In the genomic region with DNA sequence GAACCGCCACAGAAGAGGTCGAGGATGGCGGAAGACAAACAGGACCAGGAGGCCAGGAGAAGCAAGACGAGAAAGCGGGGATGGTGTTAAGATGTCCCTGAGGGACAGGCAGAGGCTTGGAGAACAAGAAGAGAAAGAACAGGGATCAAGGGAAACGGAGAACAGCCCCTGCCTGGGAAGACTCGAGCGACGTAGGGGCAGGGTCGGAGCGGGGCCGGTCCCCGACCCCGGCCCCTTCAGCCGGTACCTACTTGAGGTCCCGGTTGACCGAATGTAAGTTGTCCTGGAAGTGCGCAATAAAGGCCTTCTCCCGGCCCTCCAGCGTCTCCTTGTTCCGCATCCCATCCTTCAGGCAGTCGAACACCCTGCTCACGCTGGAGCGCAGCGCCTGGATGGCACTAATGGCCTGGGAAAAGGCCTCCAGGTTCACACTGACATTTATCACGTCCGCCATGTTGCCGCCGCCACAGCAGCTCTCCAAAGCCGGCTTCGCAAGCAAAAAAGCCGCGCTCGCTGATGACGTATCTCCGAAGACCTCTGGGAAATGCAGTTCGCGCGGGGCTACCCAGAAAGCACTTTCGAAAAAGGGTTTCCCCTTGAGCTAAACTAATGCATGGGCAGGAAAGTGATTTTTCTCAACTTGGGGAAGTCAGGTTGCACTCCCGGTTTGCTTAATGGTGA, we compare ENCODE assay signal across 8 cellular contexts. TPM values are rescaled to one million over a fixed set of nuclear protein-coding genes. Genes with fewer than 3 reads are reported as not detected.
DNase-seq lines count a peak whose midpoint lies in the region; ATAC-seq, FAIRE-seq and TF ChIP-seq lines count a peak whose summit lies in the region.

A gene with protein sequence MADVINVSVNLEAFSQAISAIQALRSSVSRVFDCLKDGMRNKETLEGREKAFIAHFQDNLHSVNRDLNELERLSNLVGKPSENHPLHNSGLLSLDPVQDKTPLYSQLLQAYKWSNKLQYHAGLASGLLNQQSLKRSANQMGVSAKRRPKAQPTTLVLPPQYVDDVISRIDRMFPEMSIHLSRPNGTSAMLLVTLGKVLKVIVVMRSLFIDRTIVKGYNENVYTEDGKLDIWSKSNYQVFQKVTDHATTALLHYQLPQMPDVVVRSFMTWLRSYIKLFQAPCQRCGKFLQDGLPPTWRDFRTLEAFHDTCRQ (minus strand): TSS at position 477 of the 681 bp plus-strand sequence. CDS start 23 bp downstream, at position 454.

- H3K4me3 Mint-ChIP-seq in central memory CD8-positive, alpha-beta T cell, result peak within 1 kb of the TSS; percentile 97

- H3K79me2 ChIP-seq in keratinocyte (ENCODE audit: control insufficient read depth, insufficient read depth, low read length), result peaks cover 46% of the 10 kb centered on the region

- H3K9me3 Mint-ChIP-seq in central memory CD8-positive, alpha-beta T cell, result no peaks in the 10 kb centered on the region

- peaks cover 0 to 8% of the 10 kb centered on the region in 2 experiments for H3K36me3 ChIP-seq in keratinocyte (ENCODE audit: control insufficient read depth in 2 of 2, extremely low read depth in 1 of 2, insufficient read depth in 2 of 2, low read length in 2 of 2)

- peak; percentile 84 for FAIRE-seq in keratinocyte (lab: Jason Lieb, UNC)

- H3K27me3 Mint-ChIP-seq in central memory CD8-positive, alpha-beta T cell, result peaks cover 9% of the 10 kb centered on the region

- no peaks in the 10 kb centered on the region for H3K27me3 ChIP-seq in keratinocyte (ENCODE audit: control insufficient read depth, extremely low read depth, insufficient read depth, low read length)

- H3K4me1 ChIP-seq in keratinocyte (ENCODE audit: control insufficient read depth, extremely low read depth, insufficient read depth, low read length), result peaks cover 31% of the 10 kb centered on the region

- TF ChIP-seq CTCF in keratinocyte (optimal IDR thresholded peaks at IDR 0.05 in 1 of 3, IDR thresholded peaks at IDR 0.05 in 1 of 3, conservative IDR thresholded peaks at IDR 0.05 in 1 of 3; ENCODE audit: extremely low read depth in 1 of 3, insufficient read depth in 2 of 3, low read length in 3 of 3), result no peak

- H3K4me1 Mint-ChIP-seq in central memory CD8-positive, alpha-beta T cell, result peaks cover 42% of the 10 kb centered on the region

- peak within 1 kb of the TSS; percentile 97 for H3K9ac ChIP-seq in keratinocyte (ENCODE audit: control insufficient read depth, extremely low read depth, insufficient read depth, low read length)

- no peaks in the 10 kb centered on the region for H4K20me1 ChIP-seq in keratinocyte (ENCODE audit: control insufficient read depth, extremely low read depth, insufficient read depth, low read length)

- peaks cover 35% of the 10 kb centered on the region for H3K36me3 Mint-ChIP-seq in central memory CD8-positive, alpha-beta T cell (ENCODE audit: insufficient read depth)

- H3K9me3 ChIP-seq in keratinocyte (ENCODE audit: control insufficient read depth, low read depth, low read length), result no peaks in the 10 kb centered on the region

- peak; percentile 86 for DNase-seq in ACHN
- DNase-seq in NCI-H446 treated with DMSO at 0.1 percent for 48 hours (lab: John Stamatoyannopoulos, UW), result peak; percentile 59
- peak; percentile 85 to 91 for DNase-seq in central memory CD8-positive, alpha-beta T cell (ENCODE audit: low spot score in 2 of 2)
- no peak for DNase-seq in keratinocyte (ENCODE audit: low read depth, low spot score)
- DNase-seq in stimulated activated CD4-positive, alpha-beta T cell treated with anti-CD3 and anti-CD28 coated beads, Interleukin-12 subunit alpha, Interleukin-12 subunit beta, amount 100 ng/mL, for 48 hours (ENCODE audit: low read depth in 2 of 3, low spot score in 1 of 3), result peak; percentile 86 to 92 (median 89)

- H2AFZ ChIP-seq in keratinocyte (ENCODE audit: control insufficient read depth, low read length), result peak within 1 kb of the TSS; percentile 89

- H3K4me2 ChIP-seq in keratinocyte (ENCODE audit: control insufficient read depth, extremely low read depth, insufficient read depth, low read depth, low read length), result peak within 1 kb of the TSS; percentile 87

- ATAC-seq in GM18870 (IDR thresholded peaks at IDR 0.05; ENCODE audit: unreplicated experiment) (peak; percentile 83), HG03280 (IDR thresholded peaks at IDR 0.05; ENCODE audit: unreplicated experiment) (peak; percentile 90)
- peak; percentile 96 to 97 for ATAC-seq in activated CD4-positive, CD25-positive, alpha-beta regulatory T cell treated with anti-CD3 and anti-CD28 coated beads, Interleukin-2, amount 50 U/mL, for 24 hours
- peak; percentile 97 for ATAC-seq in central memory CD8-positive, alpha-beta T cell (replicated peaks; ENCODE audit: extremely low read depth, poor library complexity, severe bottlenecking)

- H3K4me3 ChIP-seq in keratinocyte (ENCODE audit: control insufficient read depth in 2 of 3, extremely low read depth in 1 of 3, insufficient read depth in 2 of 3, low read depth in 1 of 3, low read length in 3 of 3), result peak within 1 kb of the TSS; percentile 88 to 99 (median 92)

- in situ Hi-C loops in ACHN (cut with HindIII; ENCODE audit: low pct_ligation_motif_present, low pct_unique_long_range_greater_than_20kb, low sequenced_read_pairs), result no loop called here

- H3K9me1 ChIP-seq in keratinocyte (ENCODE audit: control insufficient read depth, extremely low read depth, insufficient read depth, low read length), result no peaks in the 10 kb centered on the region

- H3K27ac Mint-ChIP-seq in central memory CD8-positive, alpha-beta T cell (ENCODE audit: low read depth), result peak within 1 kb of the TSS; percentile 94

- peak within 1 kb of the TSS; percentile 89 for H3K27ac ChIP-seq in keratinocyte (ENCODE audit: control insufficient read depth, insufficient read depth, low read length)

- dilution Hi-C loops in keratinocyte (cut with MboI; ENCODE audit: extremely low pct_ligation_motif_present, low sequenced_read_pairs), result no loop called here

RNA-seq across cellular contexts. Expression of the gene that starts here (rescaled TPM):
- 33.1 to 44.9 TPM (median 39.0 TPM) in 3 replicates for polyA plus RNA-seq in keratinocyte
- polyA plus RNA-seq in keratinocyte (2011; ENCODE audit: low read depth), result 20.7 TPM
- polyA plus RNA-seq in keratinocyte (2011; cell fraction: cytosol; rRNA removed), result 34.9 and 42.2 TPM in 2 replicates
- polyA plus RNA-seq in keratinocyte (2011; cell fraction: nucleus; rRNA removed), result 33.7 and 40.1 TPM in 2 replicates
- 32.6 and 33.3 TPM in 2 replicates for polyA plus RNA-seq in keratinocyte (2012; ENCODE audit: low replicate concordance)
- 22.6 to 42.0 TPM (median 37.1 TPM) in 3 replicates for polyA minus RNA-seq in keratinocyte
- 17.5 TPM for polyA minus RNA-seq in keratinocyte (2011; cell fraction: cytosol; rRNA and poly(A)+ RNA removed)
- polyA minus RNA-seq in keratinocyte (2011; cell fraction: nucleus; rRNA and poly(A)+ RNA removed), result 14.7 and 25.7 TPM in 2 replicates
